In genomic region chr20:8388146-8388545, GRCh38 we compare ENCODE assay signal across 15 cellular contexts.
DNase-seq lines count a peak whose midpoint lies in the region; ATAC-seq, FAIRE-seq and TF ChIP-seq lines count a peak whose summit lies in the region.
"Had no signal": no experiment of that assay in that cellular context is flagged by ENCODE, and none has a peak within 500 bp of the region (broad histone marks: within the 10 kb centered on the region; RNA-seq: fewer than 3 reads in every experiment).

No MANE protein-coding gene starts in this region.

- FAIRE-seq in GM12891 (lab: Jason Lieb, UNC) = no peak
- FAIRE-seq: colon had no signal

- H3K4me3 ChIP-seq in cardiac fibroblast (replicated peaks in 1 of 2; ENCODE audit: low read depth in 2 of 2, low read length in 2 of 2) = no peak overlapping the region
- H3K4me3 ChIP-seq: tibial artery had no signal

- ATAC-seq in HG03159 (IDR thresholded peaks at IDR 0.05; ENCODE audit: unreplicated experiment) (no peak), GM21529 (IDR thresholded peaks at IDR 0.05; ENCODE audit: unreplicated experiment) (no peak)
- ATAC-seq: WTC11 had no signal

- TF ChIP-seq POLR2A in GM12891 (IDR thresholded peaks at IDR 0.05; ENCODE audit: low read depth, low read length) = no peak

- DNase-seq in AG08396 (ENCODE audit: low spot score) = peak; percentile 27
- DNase-seq in HT1080 (ENCODE audit: low read depth) = peak; percentile 77
- peak; percentile 29 to 65 for DNase-seq in cardiac fibroblast (ENCODE audit: low read depth in 2 of 2)
- DNase-seq in kidney glomerular epithelial cell (lab: John Stamatoyannopoulos, UW) = peak; percentile 3
- no peak for DNase-seq in GM12891 (ENCODE audit: insufficient read length, low spot score)
- no peak for DNase-seq in DMS153 treated with DMSO at 0.1 percent for 48 hours (lab: John Stamatoyannopoulos, UW; ENCODE audit: unreplicated experiment)
- DNase-seq: activated naive CD4-positive, alpha-beta T cell treated with anti-CD3 and anti-CD28 coated beads for 36 hours; midbrain; MM.1S; NCI-H2171 treated with DMSO at 0.1 percent for 48 hours; tibial artery had no signal

- TF ChIP-seq CTCF in cardiac fibroblast (IDR thresholded peaks at IDR 0.05; ENCODE audit: low read depth, low read length) = no peak

TF ChIP-seq in GM12891, 5 proteins besides CTCF, POLR2A, EP300 and RAD21:
- TF ChIP-seq POU2F2 (IDR thresholded peaks at IDR 0.05; ENCODE audit: low read depth, low read length) = no peak
- no peak for TF ChIP-seq POLR2AphosphoS5 (IDR thresholded peaks at IDR 0.05; ENCODE audit: low read depth, low read length)
- no peak for TF ChIP-seq SPI1 (IDR thresholded peaks at IDR 0.05; ENCODE audit: low read depth, low read length)
- no peak for TF ChIP-seq TAF1 (IDR thresholded peaks at IDR 0.05; ENCODE audit: low read depth, low read length)
- TF ChIP-seq PAX5 (IDR thresholded peaks at IDR 0.05; ENCODE audit: insufficient read depth, low read length, severe bottlenecking) = no peak

Comparison
In these comparisons a context has a peak if more than half of its experiments do, and no peak if none do; other contexts are left out.
1. DNase-seq: peak in AG08396 (single experiment), HT1080 (single experiment), cardiac fibroblast (2 of 2) and kidney glomerular epithelial cell (single experiment); none in GM12891 (single experiment) and DMS153 treated with DMSO at 0.1 percent for 48 hours (single experiment).